ENCODE assay signal across 8 cellular contexts in genomic region chr15:73633991-73634495, GRCh38. TPM values are rescaled to one million over a fixed set of nuclear protein-coding genes. Genes with fewer than 3 reads are reported as not detected.
DNase-seq lines count a peak whose midpoint lies in the region; ATAC-seq and TF ChIP-seq lines count a peak whose summit lies in the region.

No MANE protein-coding gene starts in this region.

- H3K9me3 Mint-ChIP-seq in endothelial cell (ENCODE audit: unreplicated experiment), result no peaks in the 10 kb centered on the region

- peak; percentile 87 for DNase-seq in GM04503 (ENCODE audit: low read depth)
- peak; percentile 87 for DNase-seq in RWPE2 (ENCODE audit: low spot score)
- peak; percentile 6 for DNase-seq in endothelial cell (ENCODE audit: low spot score)
- DNase-seq in osteoblast (ENCODE audit: insufficient read length, low spot score, missing footprints), result peak; percentile 90
- DNase-seq in HuH-7 (ENCODE audit: low spot score), result no peak
- DNase-seq in inferior parietal cortex (ENCODE audit: extremely low spot score), result no peak
- DNase-seq in omental fat pad (ENCODE audit: low spot score), result no peak

- H3K36me3 ChIP-seq in RWPE2 (ENCODE audit: low read depth), result no peaks in the 10 kb centered on the region
- no peaks in the 10 kb centered on the region for H3K36me3 ChIP-seq in osteoblast (ENCODE audit: insufficient read depth, low read length)

- H3K27ac ChIP-seq in RWPE2 (ENCODE audit: poor library complexity, severe bottlenecking) (peak overlapping the region; percentile 97), osteoblast (ENCODE audit: low read depth, low read length) (peak overlapping the region; percentile 89)

- H3K36me3 Mint-ChIP-seq in endothelial cell (ENCODE audit: low read depth, unreplicated experiment), result no peaks in the 10 kb centered on the region

- TF ChIP-seq CTCF in RWPE2 (IDR thresholded peaks at IDR 0.05; ENCODE audit: poor library complexity, severe bottlenecking) (no peak), endothelial cell (IDR thresholded peaks at IDR 0.05; ENCODE audit: unreplicated experiment) (no peak), osteoblast (IDR thresholded peaks at IDR 0.05; ENCODE audit: extremely low read depth, low read depth, low read length) (no peak), omental fat pad (IDR thresholded peaks at IDR 0.05) (no peak)

- H3K4me1 ChIP-seq in RWPE2 (ENCODE audit: insufficient read depth, poor library complexity, severe bottlenecking), result peaks cover 52% of the 10 kb centered on the region
- H3K4me1 ChIP-seq in osteoblast (ENCODE audit: insufficient read depth, low read length), result peaks cover 49% of the 10 kb centered on the region

- peak overlapping the region; percentile 75 for H3K4me2 ChIP-seq in osteoblast (ENCODE audit: insufficient read depth, low read length)

- H3K27ac Mint-ChIP-seq in endothelial cell (ENCODE audit: unreplicated experiment), result peak overlapping the region; percentile 96

- H3K79me2 ChIP-seq in osteoblast (ENCODE audit: insufficient read depth, low read length), result peaks cover 38% of the 10 kb centered on the region

- H3K4me3 Mint-ChIP-seq in endothelial cell (ENCODE audit: unreplicated experiment), result peak overlapping the region; percentile 89

- peak; percentile 61 for ATAC-seq in RWPE2 (ENCODE audit: low read depth)
- no peak for ATAC-seq in GM18519 (IDR thresholded peaks at IDR 0.05; ENCODE audit: low FRiP score, unreplicated experiment)
- ATAC-seq in omental fat pad (ENCODE audit: low FRiP score), result no peak

- peak overlapping the region; percentile 17 for H3K4me3 ChIP-seq in RWPE2 (ENCODE audit: severe bottlenecking)
- H3K4me3 ChIP-seq in osteoblast (ENCODE audit: insufficient read depth, low read length), result peak overlapping the region; percentile 69

- H3K9me3 ChIP-seq in RWPE2 (ENCODE audit: severe bottlenecking) (no peaks in the 10 kb centered on the region), osteoblast (ENCODE audit: low read depth, low read length) (no peaks in the 10 kb centered on the region)

- H4K20me1 ChIP-seq in osteoblast (ENCODE audit: insufficient read depth, low read length), result peaks cover 27% of the 10 kb centered on the region

- peaks cover 5% of the 10 kb centered on the region for H3K27me3 Mint-ChIP-seq in endothelial cell (ENCODE audit: unreplicated experiment)

- peaks cover 51% of the 10 kb centered on the region for H3K4me1 Mint-ChIP-seq in endothelial cell (ENCODE audit: unreplicated experiment)

- H2AFZ ChIP-seq in osteoblast (ENCODE audit: low read length), result peak overlapping the region; percentile 9

- H3K27me3 ChIP-seq in RWPE2 (ENCODE audit: insufficient read depth, poor library complexity, severe bottlenecking), result no peaks in the 10 kb centered on the region
- no peaks in the 10 kb centered on the region for H3K27me3 ChIP-seq in osteoblast (ENCODE audit: insufficient read depth, low read length)

RNA-seq across cellular contexts. Expression of gene NPTN, which starts 0.9 kb away (rescaled TPM):
- total RNA-seq in endothelial cell (ENCODE audit: unreplicated experiment), result 223 TPM
- 116 and 130 TPM in 2 replicates for total RNA-seq in osteoblast
- 10 to 100 TPM; 66.6 to 94.3 (median 88.8) TPM for total RNA-seq in omental fat pad

RNA-seq across cellular contexts. Expression of gene CD276, which starts 50.1 kb away (rescaled TPM):
- total RNA-seq in endothelial cell (ENCODE audit: unreplicated experiment), result 552 TPM
- 145 and 154 TPM in 2 replicates for total RNA-seq in osteoblast
- 100 to 1,000 TPM in 1 of 4 donors, 10 to 100 TPM in 3; 23.2 to 103 (median 39.3) TPM for total RNA-seq in omental fat pad

Comparison
In these comparisons a context has a peak if more than half of its experiments do, and no peak if none do; other contexts are left out.
1. DNase-seq: peak in GM04503 (single experiment), RWPE2 (single experiment), endothelial cell (single experiment) and osteoblast (single experiment); none in HuH-7 (single experiment), inferior parietal cortex (single experiment) and omental fat pad (single experiment).